Comparison of ENCODE assay signal across 8 cellular contexts in the genomic region with DNA sequence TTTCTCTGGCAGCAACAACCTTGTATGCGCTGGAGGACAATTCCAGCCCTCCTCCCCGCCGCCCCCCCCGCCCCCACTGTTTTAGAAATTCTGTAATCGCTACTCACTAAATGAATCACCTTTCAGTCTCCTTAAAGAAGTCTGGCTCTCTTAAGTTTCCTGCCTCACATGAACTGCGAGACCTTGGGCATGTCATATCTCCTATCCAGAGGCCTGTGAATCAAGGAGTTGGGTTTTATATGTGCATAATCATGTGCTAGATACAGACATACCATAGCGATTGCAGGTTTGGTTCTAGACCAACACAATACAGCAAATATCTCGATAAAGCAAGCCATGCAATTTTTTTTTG. TPM values are rescaled to one million over a fixed set of nuclear protein-coding genes. Genes with fewer than 3 reads are reported as not detected.
DNase-seq lines count a peak whose midpoint lies in the region; ATAC-seq and TF ChIP-seq lines count a peak whose summit lies in the region.

No MANE protein-coding gene starts in this region.

- no peak overlapping the region for H4K8ac ChIP-seq in neuronal stem cell (ENCODE audit: low read depth, low read length)

- no peaks in the 10 kb centered on the region for H3K79me1 ChIP-seq in neuronal stem cell (ENCODE audit: low read depth, low read length)

- H3K18ac ChIP-seq in neuronal stem cell (ENCODE audit: low read length), result no peak overlapping the region

- no CpG with 5 or more reads among the region's 8 CpGs for WGBS in neuronal stem cell (ENCODE audit: extremely low coverage in 2 of 2, insufficient read length in 2 of 2, insufficient replicate concordance in 1 of 2), 2 donors

- peaks cover 6% of the 10 kb centered on the region for H3K4me1 ChIP-seq in colonic mucosa
- peaks cover 0 to 2% of the 10 kb centered on the region in 2 donors for H3K4me1 ChIP-seq in neuronal stem cell (ENCODE audit: control insufficient read depth in 2 of 2, insufficient read depth in 1 of 2, low read depth in 1 of 2, low read length in 2 of 2)

- no peak overlapping the region for H2BK5ac ChIP-seq in neuronal stem cell (ENCODE audit: low read length)

- in situ Hi-C loops in GM13977 (cut with MboI; ENCODE audit: low pct_unique_long_range_greater_than_20kb, low sequenced_read_pairs, unreplicated experiment), result no loop called here

- no peak overlapping the region for H2BK12ac ChIP-seq in neuronal stem cell (ENCODE audit: low read length)

- H3K36me3 ChIP-seq in colonic mucosa (no peaks in the 10 kb centered on the region), neuronal stem cell (replicated peaks in 1 of 2; ENCODE audit: control insufficient read depth in 2 of 2, insufficient read depth in 2 of 2, low read length in 2 of 2) (peaks cover 7 to 36% of the 10 kb centered on the region in 2 donors)

- H2AK5ac ChIP-seq in neuronal stem cell (ENCODE audit: low read depth, low read length), result no peak overlapping the region

- no peak overlapping the region for H2BK15ac ChIP-seq in neuronal stem cell (ENCODE audit: low read length)

- no peak overlapping the region for H4K91ac ChIP-seq in neuronal stem cell (ENCODE audit: low read depth, low read length, poor library complexity)

- intact Hi-C loops in colonic mucosa (cut with DNase I), result no loop called here

- H3K27me3 ChIP-seq in HL-60 (ENCODE audit: insufficient read depth, poor library complexity, severe bottlenecking), result no peaks in the 10 kb centered on the region
- H3K27me3 ChIP-seq in colonic mucosa, result no peaks in the 10 kb centered on the region
- H3K27me3 ChIP-seq in neuronal stem cell (ENCODE audit: control insufficient read depth in 3 of 3, insufficient read depth in 3 of 3, low read depth in 1 of 3, low read length in 3 of 3), result no peaks in the 10 kb centered on the region

- peak overlapping the region; percentile 99 for H2AFZ ChIP-seq in neuronal stem cell (ENCODE audit: low read length)

- ATAC-seq in GM19452 (IDR thresholded peaks at IDR 0.05; ENCODE audit: unreplicated experiment), result peak; percentile 5

- no peak overlapping the region for H3K23ac ChIP-seq in neuronal stem cell (ENCODE audit: low read depth, low read length, poor library complexity)

- TF ChIP-seq CTCF in 22Rv1 (IDR thresholded peaks at IDR 0.05) (no peak), HL-60 (IDR thresholded peaks at IDR 0.05; ENCODE audit: insufficient read depth, low read length) (no peak), colonic mucosa (IDR thresholded peaks at IDR 0.05) (no peak), GM13977 (IDR thresholded peaks at IDR 0.05; ENCODE audit: extremely low read depth, insufficient read depth, missing control alignments) (no peak)

- no peak overlapping the region for H3K4ac ChIP-seq in neuronal stem cell (ENCODE audit: low read length)

- H3K14ac ChIP-seq in neuronal stem cell (ENCODE audit: low read length), result no peak overlapping the region

- H2BK120ac ChIP-seq in neuronal stem cell (ENCODE audit: low read depth, low read length), result no peak overlapping the region

- H3K4me3 ChIP-seq in HL-60 (replicated peaks; ENCODE audit: insufficient read depth, low read length) (peak overlapping the region; percentile 91), colonic mucosa (peak overlapping the region; percentile 80), neuronal stem cell (ENCODE audit: low read length in 2 of 2) (peak overlapping the region in 1 of 2 donors; percentile 84)

- no peak overlapping the region for H3K4me2 ChIP-seq in neuronal stem cell (ENCODE audit: insufficient read depth, low read length, poor library complexity, severe bottlenecking)

- no peak overlapping the region for H3K9ac ChIP-seq in colonic mucosa (ENCODE audit: low read depth in 2 of 2, low read length in 2 of 2)
- no peak overlapping the region for H3K9ac ChIP-seq in neuronal stem cell (ENCODE audit: low read depth, low read length, poor library complexity)

- H3K9me3 ChIP-seq in colonic mucosa, result no peaks in the 10 kb centered on the region
- H3K9me3 ChIP-seq in neuronal stem cell (replicated peaks in 1 of 2; ENCODE audit: control insufficient read depth in 2 of 2, insufficient read depth in 1 of 2, low read depth in 1 of 2, low read length in 2 of 2), result no peaks in the 10 kb centered on the region

- H3K27ac ChIP-seq in 22Rv1 (peak overlapping the region; percentile 68; the same call in 1 of the 2 replicates), HL-60 (replicated peaks) (peak overlapping the region; percentile 84), colonic mucosa (peak overlapping the region; percentile 74), neuronal stem cell (replicated peaks; ENCODE audit: low read length) (no peak overlapping the region)

- DNase-seq in HL-60 (ENCODE audit: low read depth in 1 of 2, low spot score in 1 of 2), result no peak
- DNase-seq in colonic mucosa, result no peak
- no peak for DNase-seq in neuronal stem cell (ENCODE audit: low spot score)
- no peak for DNase-seq in GM13977 (ENCODE audit: low spot score)
- DNase-seq in NCI-H2029 treated with DMSO at 0.1 percent for 48 hours (lab: John Stamatoyannopoulos, UW), result no peak
- DNase-seq in dedifferentiated amniotic fluid mesenchymal stem cell (ENCODE audit: extremely low spot score), result no peak

RNA-seq across cellular contexts. Expression of a gene that starts 0.3 kb away (rescaled TPM):
- 10 to 100 TPM; 62.3 to 98.8 TPM for total RNA-seq in colonic mucosa
- 75.4 TPM for polyA plus RNA-seq in neuronal stem cell (2013, experiment 1 of 2)
- 80.9 TPM for polyA plus RNA-seq in neuronal stem cell (2013, experiment 2 of 2)
